In the genomic region with DNA sequence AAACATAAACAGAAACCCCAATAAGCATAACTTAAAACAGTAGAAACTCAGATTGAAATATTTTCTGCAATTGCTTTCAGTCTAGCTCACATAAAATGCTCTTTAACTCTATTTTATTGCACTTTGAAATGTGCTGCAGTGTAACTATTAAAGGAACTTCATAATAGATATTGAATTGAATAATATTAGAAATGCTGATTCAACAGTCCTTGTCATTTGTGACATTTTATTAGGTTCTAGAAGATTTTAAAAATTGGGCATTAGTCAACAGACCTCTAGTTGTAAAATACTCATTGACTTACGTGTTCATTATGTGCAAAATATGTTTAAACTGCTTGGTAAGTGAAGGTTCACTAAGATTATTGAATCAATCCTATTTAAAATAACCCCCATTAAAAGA, we compare ENCODE assay signal across 10 cellular contexts.
"Had no signal": no experiment of that assay in that cellular context is flagged by ENCODE, and none has a peak within 500 bp of the region (broad histone marks: within the 10 kb centered on the region; RNA-seq: fewer than 3 reads in every experiment).

No MANE protein-coding gene starts in this region.

- H3K4me1 ChIP-seq: HAP-1 had no signal

- DNase-seq: GM23248, GOT3, H7, HFFc6, Karpas-422, KBM-7 had no signal

- H2AFZ ChIP-seq: GM23248 had no signal

- H3K4me2 ChIP-seq: KMS-11 had no signal

- ATAC-seq: HCT116 had no signal

- H3K9ac ChIP-seq: GM23248, KMS-11 had no signal

- H3K4me3 ChIP-seq: GM23248, HAP-1 had no signal

- H3K27ac ChIP-seq: GM23248, HL-60, KMS-11 had no signal

- H3K36me3 ChIP-seq: HAP-1 had no signal
